ENCODE assay signal across 1 cellular context in the genomic region with DNA sequence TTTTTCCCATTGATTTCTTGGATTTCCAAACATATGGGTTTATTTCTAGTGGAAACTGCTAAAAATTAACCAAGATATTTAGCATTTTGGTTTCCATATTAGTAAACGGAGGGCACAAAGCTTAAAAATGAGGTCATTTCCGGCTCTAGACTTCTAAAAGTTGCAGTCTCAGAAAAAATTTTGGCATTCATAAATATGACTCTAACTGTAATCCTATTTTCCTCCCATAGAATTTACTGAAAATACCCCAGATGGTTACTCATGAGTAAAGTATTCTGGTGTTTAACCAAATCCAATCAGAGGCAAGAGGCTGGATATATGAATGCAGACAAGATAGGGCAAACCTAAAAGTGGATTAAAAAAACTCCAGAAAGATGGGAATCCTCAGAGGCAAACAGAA.
TF ChIP-seq lines count a peak whose summit lies in the region.

No MANE protein-coding gene starts in this region.

TF ChIP-seq in SK-N-SH, 30 proteins besides CTCF, POLR2A, EP300 and RAD21 (continued from another document):
- TF ChIP-seq, protein P1, sequence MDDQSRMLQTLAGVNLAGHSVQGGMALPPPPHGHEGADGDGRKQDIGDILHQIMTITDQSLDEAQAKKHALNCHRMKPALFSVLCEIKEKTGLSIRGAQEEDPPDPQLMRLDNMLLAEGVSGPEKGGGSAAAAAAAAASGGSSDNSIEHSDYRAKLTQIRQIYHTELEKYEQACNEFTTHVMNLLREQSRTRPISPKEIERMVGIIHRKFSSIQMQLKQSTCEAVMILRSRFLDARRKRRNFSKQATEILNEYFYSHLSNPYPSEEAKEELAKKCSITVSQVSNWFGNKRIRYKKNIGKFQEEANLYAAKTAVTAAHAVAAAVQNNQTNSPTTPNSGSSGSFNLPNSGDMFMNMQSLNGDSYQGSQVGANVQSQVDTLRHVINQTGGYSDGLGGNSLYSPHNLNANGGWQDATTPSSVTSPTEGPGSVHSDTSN (IDR thresholded peaks at IDR 0.05) = peak; percentile 40
- TF ChIP-seq MEF2A (IDR thresholded peaks at IDR 0.05; ENCODE audit: borderline replicate concordance, low read depth) (peak; percentile 70), GATA2 (CRISPR knock-in tag; IDR thresholded peaks at IDR 0.05) (no peak), SIN3A (IDR thresholded peaks at IDR 0.05; ENCODE audit: borderline replicate concordance, low read depth, low read length) (no peak), SMC3 (IDR thresholded peaks at IDR 0.05; ENCODE audit: low read depth, low read length) (no peak)
- TF ChIP-seq, protein P2, sequence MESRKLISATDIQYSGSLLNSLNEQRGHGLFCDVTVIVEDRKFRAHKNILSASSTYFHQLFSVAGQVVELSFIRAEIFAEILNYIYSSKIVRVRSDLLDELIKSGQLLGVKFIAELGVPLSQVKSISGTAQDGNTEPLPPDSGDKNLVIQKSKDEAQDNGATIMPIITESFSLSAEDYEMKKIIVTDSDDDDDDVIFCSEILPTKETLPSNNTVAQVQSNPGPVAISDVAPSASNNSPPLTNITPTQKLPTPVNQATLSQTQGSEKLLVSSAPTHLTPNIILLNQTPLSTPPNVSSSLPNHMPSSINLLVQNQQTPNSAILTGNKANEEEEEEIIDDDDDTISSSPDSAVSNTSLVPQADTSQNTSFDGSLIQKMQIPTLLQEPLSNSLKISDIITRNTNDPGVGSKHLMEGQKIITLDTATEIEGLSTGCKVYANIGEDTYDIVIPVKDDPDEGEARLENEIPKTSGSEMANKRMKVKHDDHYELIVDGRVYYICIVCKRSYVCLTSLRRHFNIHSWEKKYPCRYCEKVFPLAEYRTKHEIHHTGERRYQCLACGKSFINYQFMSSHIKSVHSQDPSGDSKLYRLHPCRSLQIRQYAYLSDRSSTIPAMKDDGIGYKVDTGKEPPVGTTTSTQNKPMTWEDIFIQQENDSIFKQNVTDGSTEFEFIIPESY (IDR thresholded peaks at IDR 0.05; ENCODE audit: borderline replicate concordance, low read depth) = no peak
- TF ChIP-seq, protein P3, sequence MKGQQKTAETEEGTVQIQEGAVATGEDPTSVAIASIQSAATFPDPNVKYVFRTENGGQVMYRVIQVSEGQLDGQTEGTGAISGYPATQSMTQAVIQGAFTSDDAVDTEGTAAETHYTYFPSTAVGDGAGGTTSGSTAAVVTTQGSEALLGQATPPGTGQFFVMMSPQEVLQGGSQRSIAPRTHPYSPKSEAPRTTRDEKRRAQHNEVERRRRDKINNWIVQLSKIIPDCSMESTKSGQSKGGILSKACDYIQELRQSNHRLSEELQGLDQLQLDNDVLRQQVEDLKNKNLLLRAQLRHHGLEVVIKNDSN (IDR thresholded peaks at IDR 0.05; ENCODE audit: borderline replicate concordance, low read depth) = no peak
TF ChIP-seq in SK-N-SH: peak in this region for 11.
